In genomic region chr17:82948081-82948511, GRCh38 we compare ENCODE assay signal across 23 cellular contexts.
DNase-seq lines count a peak whose midpoint lies in the region; ATAC-seq and TF ChIP-seq lines count a peak whose summit lies in the region.
"Had no signal": no experiment of that assay in that cellular context is flagged by ENCODE, and none has a peak within 500 bp of the region (broad histone marks: within the 10 kb centered on the region; RNA-seq: fewer than 3 reads in every experiment).

No MANE protein-coding gene starts in this region.

- H3K36me3 ChIP-seq in ovary, result no peaks in the 10 kb centered on the region

- H3K27me3 ChIP-seq in right cardiac atrium (ENCODE audit: control insufficient read depth, insufficient read depth), result no peaks in the 10 kb centered on the region
- no peaks in the 10 kb centered on the region for H3K27me3 ChIP-seq in ovary
- H3K27me3 ChIP-seq: neural progenitor cell, suprapubic skin had no signal

- H3K4me1 ChIP-seq in right cardiac atrium (ENCODE audit: control insufficient read depth, insufficient read depth, low read length) (no peaks in the 10 kb centered on the region), ovary (ENCODE audit: insufficient read depth) (no peaks in the 10 kb centered on the region)
- H3K4me1 ChIP-seq: neural progenitor cell, suprapubic skin had no signal

- WGBS in right cardiac atrium, result 97% methylated on average over 18 of the region's 18 CpGs
- 91 to 95% (median 93%) methylated on average over 18 of the region's 18 CpGs for WGBS in ovary, 3 donors

- ATAC-seq in right cardiac atrium (peak in 1 of 2 donors; percentile 25), GM19324 (IDR thresholded peaks at IDR 0.05; ENCODE audit: low FRiP score, unreplicated experiment) (no peak)
- ATAC-seq: SK-N-SH treated with all-trans-retinoic acid at 6 μM for 48 hours; stimulated activated memory B cell treated with anti-CD40 and anti-IgM and Interleukin-4, amounts not matched to agents 10 μg/mL and 1 μg/mL and 100 μg/mL, for 72 hours had no signal

- H3K9me3 ChIP-seq in right cardiac atrium (ENCODE audit: control insufficient read depth, low read length) (peaks cover 3% of the 10 kb centered on the region), ovary (peaks cover 2 to 20% of the 10 kb centered on the region in 2 donors)

- DNase-seq in stimulated activated CD4-positive, alpha-beta T cell treated with anti-CD3 and anti-CD28 coated beads, Interleukin-1b, Interleukin-23, amount 100 ng/mL, for 48 hours, result peak; percentile 0
- DNase-seq in stimulated activated CD4-positive, alpha-beta T cell treated with anti-CD3 and anti-CD28 coated beads, Interleukin-15, amount 100 ng/mL, for 24 hours, result no peak
- DNase-seq in right cardiac atrium (peak in 2 of 3 donors; percentile 40 to 46), ovary (peak in 3 of 5 donors; percentile 11 to 24 (median 16)), SW480 (ENCODE audit: low spot score) (no peak), NCI-H2107 treated with DMSO at 0.1 percent for 48 hours (lab: John Stamatoyannopoulos, UW; ENCODE audit: unreplicated experiment) (no peak)
- DNase-seq: activated gamma-delta T cell; H9; NCI-H1105; NCI-H1930; NCI-H345; NCI-H774; stimulated activated CD4-positive, alpha-beta T cell treated with anti-CD3 and anti-CD28 coated beads, Interleukin-4, amount 100 ng/mL, for 1 hour had no signal

- no peak for TF ChIP-seq POLR2A in ovary (IDR thresholded peaks at IDR 0.05)

- no peak for TF ChIP-seq CTCF in ovary (IDR thresholded peaks at IDR 0.05)

- H3K4me3 ChIP-seq in right cardiac atrium (ENCODE audit: low read length) (no peak overlapping the region), ovary (no peak overlapping the region)
- H3K4me3 ChIP-seq: lung, neural progenitor cell, smooth muscle cell, suprapubic skin had no signal

- TF ChIP-seq EP300 in ovary (IDR thresholded peaks at IDR 0.05), result no peak

- H3K27ac ChIP-seq in right cardiac atrium (ENCODE audit: low read length) (no peak overlapping the region), ovary (no peak overlapping the region)
- H3K27ac ChIP-seq: C4-2B, HL-60, neural progenitor cell, RWPE1, suprapubic skin had no signal

- intact Hi-C loops in right cardiac atrium (cut with DNase I) (no loop called here), ovary (cut with DNase I) (no loop called here)

Comparison
In these comparisons a context has a peak if more than half of its experiments do, and no peak if none do; other contexts are left out.
1. DNase-seq: peak in stimulated activated CD4-positive, alpha-beta T cell treated with anti-CD3 and anti-CD28 coated beads, Interleukin-1b, Interleukin-23, amount 100 ng/mL, for 48 hours (single experiment), right cardiac atrium (2 of 3) and ovary (3 of 5); none in stimulated activated CD4-positive, alpha-beta T cell treated with anti-CD3 and anti-CD28 coated beads, Interleukin-15, amount 100 ng/mL, for 24 hours (single experiment), SW480 (single experiment) and NCI-H2107 treated with DMSO at 0.1 percent for 48 hours (single experiment).